Comparison of ENCODE assay signal across 1 cellular context in genomic region chr19:33066543-33066942, GRCh38.
TF ChIP-seq lines count a peak whose summit lies in the region.

No MANE protein-coding gene starts in this region.

TF ChIP-seq in GM23338, 12 proteins besides CTCF, POLR2A, EP300 and RAD21 (continued from another document):
- TF ChIP-seq ZNF462 (CRISPR knock-in tag; IDR thresholded peaks at IDR 0.05) (no peak), POLR2AphosphoS5 (IDR thresholded peaks at IDR 0.05; ENCODE audit: low read depth) (no peak), EZH2phosphoT487 (IDR thresholded peaks at IDR 0.05; ENCODE audit: unreplicated experiment) (no peak), NANOG (IDR thresholded peaks at IDR 0.05; ENCODE audit: borderline replicate concordance) (no peak), ZNF114 (CRISPR knock-in tag; IDR thresholded peaks at IDR 0.05) (no peak), ETS1 (IDR thresholded peaks at IDR 0.05) (no peak), JUNB (IDR thresholded peaks at IDR 0.05; ENCODE audit: unreplicated experiment) (no peak)
